Comparison of ENCODE assay signal across 29 cellular contexts in the genomic region with DNA sequence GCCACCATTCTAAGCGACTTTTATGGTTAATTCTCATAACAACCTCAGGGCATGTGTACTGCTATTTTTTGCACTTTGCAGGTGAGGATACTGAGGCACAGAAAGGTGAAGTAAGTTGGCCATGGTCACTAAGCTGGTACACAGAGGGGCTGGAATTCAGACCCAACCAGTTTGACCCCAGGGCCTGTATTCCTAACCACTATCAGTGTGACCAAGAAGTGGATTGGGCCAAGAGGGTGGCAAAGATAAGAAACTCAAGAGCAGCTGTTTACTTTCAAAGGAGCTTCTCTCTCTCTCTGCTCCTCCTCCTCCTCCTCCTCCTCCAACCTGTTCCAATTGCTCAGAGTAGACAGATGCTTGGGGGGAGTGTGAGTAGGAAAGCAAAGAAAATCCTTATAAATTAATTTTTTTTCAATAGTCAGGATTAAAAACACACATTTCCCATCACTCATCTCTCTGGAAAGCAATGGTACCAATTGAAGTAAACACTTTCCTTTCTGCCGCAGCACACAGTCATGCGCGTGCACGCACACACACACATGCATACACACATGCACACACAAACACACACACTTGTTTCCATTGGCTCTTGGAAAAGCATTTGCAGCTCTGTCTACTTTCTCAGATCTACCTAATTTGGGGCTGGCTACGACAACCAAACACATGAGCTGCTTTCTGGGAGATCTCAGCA.
"Had no signal": no experiment of that assay in that cellular context is flagged by ENCODE, and none has a peak within 500 bp of the region (broad histone marks: within the 10 kb centered on the region; RNA-seq: fewer than 3 reads in every experiment).

No MANE protein-coding gene starts in this region.

- H3K79me2 ChIP-seq: parathyroid adenoma had no signal

- H3K9me3 Mint-ChIP-seq: nephron progenitor cell; stimulated activated naive B cell treated with anti-CD40 and anti-IgM and Interleukin-4, amounts not matched to agents 10 μg/mL and 1 μg/mL and 100 μg/mL, for 72 hours; type B pancreatic cell had no signal

- H3K27ac ChIP-seq: ovary, parathyroid adenoma, psoas muscle, right lobe of liver, sigmoid colon, suprapubic skin, testis, tibial artery, transverse colon, upper lobe of right lung, uterus had no signal

- H3K4me1 Mint-ChIP-seq: naive thymus-derived CD8-positive, alpha-beta T cell; stimulated activated effector memory CD8-positive, alpha-beta T cell treated with anti-CD3 and anti-CD28 coated beads, Interleukin-12 subunit alpha, Interleukin-12 subunit beta, amount 100 ng/mL, for 72 hours; stimulated activated naive B cell treated with anti-CD40 and anti-IgM and Interleukin-4, amounts not matched to agents 10 μg/mL and 1 μg/mL and 100 μg/mL, for 72 hours had no signal

- ATAC-seq: naive thymus-derived CD8-positive, alpha-beta T cell; natural killer cell treated with Interleukin-12 subunit alpha and Interleukin-12 subunit beta and Interleukin-15 and Interleukin-18, amount 100 ng/mL, for 72 hours; psoas muscle; right cardiac atrium; right lobe of liver; stimulated activated effector memory CD8-positive, alpha-beta T cell treated with anti-CD3 and anti-CD28 coated beads, Interleukin-12 subunit alpha, Interleukin-12 subunit beta, amount 100 ng/mL, for 72 hours; stimulated activated naive B cell treated with anti-CD40 and anti-IgM and Interleukin-4, amounts not matched to agents 10 μg/mL and 1 μg/mL and 100 μg/mL, for 72 hours; upper lobe of right lung had no signal

- H3K4me3 ChIP-seq: neural progenitor cell, ovary, psoas muscle, right lobe of liver, sigmoid colon, suprapubic skin, testis, tibial artery, transverse colon, upper lobe of right lung, uterus had no signal

- H3K36me3 Mint-ChIP-seq: naive thymus-derived CD8-positive, alpha-beta T cell; natural killer cell treated with Interleukin-12 subunit alpha and Interleukin-12 subunit beta and Interleukin-15 and Interleukin-18, amount 100 ng/mL, for 72 hours; neural progenitor cell; stimulated activated effector memory CD8-positive, alpha-beta T cell treated with anti-CD3 and anti-CD28 coated beads, Interleukin-12 subunit alpha, Interleukin-12 subunit beta, amount 100 ng/mL, for 72 hours; stimulated activated naive B cell treated with anti-CD40 and anti-IgM and Interleukin-4, amounts not matched to agents 10 μg/mL and 1 μg/mL and 100 μg/mL, for 72 hours; type B pancreatic cell had no signal

- H3K36me3 ChIP-seq: neural progenitor cell, ovary, right lobe of liver, sigmoid colon, suprapubic skin, tibial artery, transverse colon, upper lobe of right lung, uterus had no signal

- FAIRE-seq: small intestine had no signal

- H3K4me1 ChIP-seq: parathyroid adenoma, psoas muscle, right lobe of liver, sigmoid colon, suprapubic skin, testis, tibial artery, transverse colon, upper lobe of right lung, uterus had no signal

- H3K27me3 ChIP-seq: neural progenitor cell, ovary, right lobe of liver, sigmoid colon, suprapubic skin, testis, tibial artery, transverse colon, upper lobe of right lung, uterus had no signal

- H3K27ac Mint-ChIP-seq: naive thymus-derived CD8-positive, alpha-beta T cell; natural killer cell treated with Interleukin-12 subunit alpha and Interleukin-12 subunit beta and Interleukin-15 and Interleukin-18, amount 100 ng/mL, for 72 hours; progenitor cell of endocrine pancreas; stimulated activated effector memory CD8-positive, alpha-beta T cell treated with anti-CD3 and anti-CD28 coated beads, Interleukin-12 subunit alpha, Interleukin-12 subunit beta, amount 100 ng/mL, for 72 hours; stimulated activated naive B cell treated with anti-CD40 and anti-IgM and Interleukin-4, amounts not matched to agents 10 μg/mL and 1 μg/mL and 100 μg/mL, for 72 hours; stimulated activated naive CD8-positive, alpha-beta T cell treated with anti-CD3 and anti-CD28 coated beads, Interleukin-15, Interleukin-2, amounts not matched to agents 100 ng/mL and 50 ng/mL, for 24 hours; type B pancreatic cell had no signal

- H3K27me3 Mint-ChIP-seq: naive thymus-derived CD8-positive, alpha-beta T cell; natural killer cell treated with Interleukin-12 subunit alpha and Interleukin-12 subunit beta and Interleukin-15 and Interleukin-18, amount 100 ng/mL, for 72 hours; stimulated activated naive B cell treated with anti-CD40 and anti-IgM and Interleukin-4, amounts not matched to agents 10 μg/mL and 1 μg/mL and 100 μg/mL, for 72 hours; stimulated activated naive CD8-positive, alpha-beta T cell treated with anti-CD3 and anti-CD28 coated beads, Interleukin-15, Interleukin-2, amounts not matched to agents 100 ng/mL and 50 ng/mL, for 24 hours; type B pancreatic cell had no signal

- H3K9me3 ChIP-seq: ovary, psoas muscle, right lobe of liver, sigmoid colon, suprapubic skin, testis, tibial artery, transverse colon, upper lobe of right lung, uterus had no signal

- H2AFZ ChIP-seq: parathyroid adenoma had no signal

- H3K9ac ChIP-seq: neural progenitor cell, parathyroid adenoma had no signal

- DNase-seq: naive thymus-derived CD8-positive, alpha-beta T cell; nephron progenitor cell; occipital lobe; ovary; psoas muscle; right cardiac atrium; right lobe of liver; sigmoid colon; small intestine; stimulated activated CD4-positive, alpha-beta T cell treated with anti-CD3 and anti-CD28 coated beads, Interleukin-15, amount 100 ng/mL, for 24 hours; stimulated activated CD4-positive, alpha-beta T cell treated with anti-CD3 and anti-CD28 coated beads, Interleukin-2, amount 100 ng/mL, for 24 hours; stimulated activated CD4-positive, alpha-beta T cell treated with anti-CD3 and anti-CD28 coated beads, Interleukin-2, amount 100 ng/mL, for 48 hours; stimulated activated CD4-positive, alpha-beta T cell treated with anti-CD3 and anti-CD28 coated beads, Interleukin-4, amount 100 ng/mL, for 24 hours; stimulated activated naive B cell treated with anti-CD40 and anti-IgM and Interleukin-4, amounts not matched to agents 10 μg/mL and 1 μg/mL and 100 μg/mL, for 72 hours; stimulated activated naive CD4-positive, alpha-beta T cell treated with Interleukin-2 at 50 U/mL for 16 hours; substantia nigra; testis; tibial artery; transverse colon; upper lobe of right lung; uterus had no signal

- H3K4me3 Mint-ChIP-seq: naive thymus-derived CD8-positive, alpha-beta T cell; natural killer cell treated with Interleukin-12 subunit alpha and Interleukin-12 subunit beta and Interleukin-15 and Interleukin-18, amount 100 ng/mL, for 72 hours; nephron progenitor cell; neural progenitor cell; stimulated activated effector memory CD8-positive, alpha-beta T cell treated with anti-CD3 and anti-CD28 coated beads, Interleukin-12 subunit alpha, Interleukin-12 subunit beta, amount 100 ng/mL, for 72 hours; stimulated activated naive B cell treated with anti-CD40 and anti-IgM and Interleukin-4, amounts not matched to agents 10 μg/mL and 1 μg/mL and 100 μg/mL, for 72 hours; stimulated activated naive CD8-positive, alpha-beta T cell treated with anti-CD3 and anti-CD28 coated beads, Interleukin-15, Interleukin-2, amounts not matched to agents 100 ng/mL and 50 ng/mL, for 24 hours; type B pancreatic cell had no signal
